ENCODE assay signal across 8 cellular contexts in the genomic region with DNA sequence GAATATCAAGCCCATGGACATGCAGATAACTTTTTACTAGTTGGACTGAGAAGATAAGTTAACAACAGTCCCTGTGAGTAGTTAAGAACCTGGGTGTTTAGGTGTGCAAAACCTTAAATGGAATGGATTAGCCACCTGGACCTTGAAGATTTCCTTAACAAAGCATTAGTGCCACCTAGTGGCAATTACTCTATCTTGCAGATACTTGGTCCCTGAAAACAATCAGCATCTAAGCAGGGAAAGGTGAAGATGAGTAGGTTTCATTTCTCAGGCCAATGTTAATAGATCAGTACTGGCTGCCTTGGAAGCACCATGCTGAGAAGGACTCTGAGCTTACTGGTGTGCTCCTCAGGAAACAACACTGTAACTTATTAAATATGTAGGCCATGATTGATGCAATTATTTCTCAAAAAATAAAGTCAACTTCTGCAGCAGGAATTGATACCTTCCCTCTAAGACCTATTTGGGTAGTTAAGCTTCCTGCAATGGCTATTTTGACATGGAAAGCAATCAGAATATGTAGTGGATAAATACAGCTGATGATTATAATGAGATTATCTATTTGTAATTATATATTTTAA.
DNase-seq lines count a peak whose midpoint lies in the region; ATAC-seq lines count a peak whose summit lies in the region.

No MANE protein-coding gene starts in this region.

- ATAC-seq in GM19043 (IDR thresholded peaks at IDR 0.05; ENCODE audit: low read depth, unreplicated experiment) (peak; percentile 92), HG03159 (IDR thresholded peaks at IDR 0.05; ENCODE audit: unreplicated experiment) (peak; percentile 87)

- DNase-seq in DMS114 treated with DMSO at 0.1 percent for 48 hours (lab: John Stamatoyannopoulos, UW; ENCODE audit: unreplicated experiment) (peak; percentile 42), NCI-H226 (peak; percentile 15), amniotic epithelial cell (ENCODE audit: low read depth) (peak; percentile 56), iPS DF 4.7 (ENCODE audit: extremely low read depth, low spot score) (peak; percentile 80), smooth muscle cell of the brain vasculature (ENCODE audit: low read depth, low spot score) (peak; percentile 43)
- no peak for DNase-seq in stimulated activated CD4-positive, alpha-beta T cell treated with anti-CD3 and anti-CD28 coated beads, Interleukin-4, amount 100 ng/mL, for 1 hour
